In the genomic region with DNA sequence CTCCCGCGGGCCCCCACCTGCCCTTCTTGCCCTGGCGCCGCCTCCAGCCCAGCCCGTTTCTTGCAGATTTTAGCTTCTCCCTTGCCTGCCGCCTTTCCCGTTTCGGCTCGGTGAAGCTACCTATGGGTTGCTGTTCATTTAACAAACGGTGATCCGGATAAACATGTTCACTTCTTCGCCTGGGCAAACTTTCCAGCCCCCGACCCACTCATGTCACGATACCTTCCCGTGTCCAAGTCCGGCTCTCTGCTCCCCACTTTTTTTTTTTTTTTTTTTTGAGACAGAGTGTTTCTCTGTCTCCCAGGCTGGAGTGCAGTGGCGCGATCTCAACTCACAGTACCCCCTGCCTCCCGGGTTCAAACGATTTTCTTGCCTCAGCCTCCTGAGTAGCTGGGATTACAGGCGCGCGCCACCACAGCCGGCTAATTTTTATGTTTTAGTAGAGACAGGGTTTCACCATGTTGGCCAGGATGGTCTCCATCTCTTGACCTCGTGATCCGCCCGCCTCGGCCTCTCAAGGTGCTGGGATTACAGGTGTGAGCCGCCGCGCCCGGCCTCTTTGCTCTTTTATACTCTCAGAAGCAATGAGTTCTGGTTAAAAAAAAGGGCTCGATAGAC, we compare ENCODE assay signal across 8 cellular contexts. TPM values are rescaled to one million over a fixed set of nuclear protein-coding genes. Genes with fewer than 3 reads are reported as not detected.
DNase-seq lines count a peak whose midpoint lies in the region; TF ChIP-seq lines count a peak whose summit lies in the region.

No MANE protein-coding gene starts in this region.

- H3K27me3 ChIP-seq in iPS DF 6.9 (ENCODE audit: control insufficient read depth, insufficient read depth, low read length) = no peaks in the 10 kb centered on the region
- no peaks in the 10 kb centered on the region for H3K27me3 ChIP-seq in spleen (replicated peaks in 1 of 7)

- POLR2A ChIA-PET in HEK293T (lab: Yijun Ruan, JAX) = interaction anchor here (0.7 to 2.1 kb wide), 21 partner anchors 7 to 738 kb away, joined by 3 to 18 read pairs (median 4); no protein-coding TSS in a partner anchor

- no peaks in the 10 kb centered on the region for H3K27me3 Mint-ChIP-seq in activated naive CD8-positive, alpha-beta T cell treated with anti-CD3 and anti-CD28 coated beads for 36 hours

- H3K4me3 Mint-ChIP-seq in activated naive CD8-positive, alpha-beta T cell treated with anti-CD3 and anti-CD28 coated beads for 36 hours = peak overlapping the region; percentile 83

- WGBS in iPS DF 6.9 (ENCODE audit: insufficient coverage, insufficient read length) = no CpG with 5 or more reads among the region's 33 CpGs
- 39 to 46% (median 42%) methylated on average over 33 of the region's 33 CpGs for WGBS in spleen, 5 donors

- H3K4me1 ChIP-seq in iPS DF 6.9 (ENCODE audit: control insufficient read depth, insufficient read depth, low read length) (peaks cover 1% of the 10 kb centered on the region; the same call in 1 of the 2 replicates), spleen (peaks cover 5 to 51% (median 29%) of the 10 kb centered on the region in 6 donors)

- DNase-seq in HEK293T (ENCODE audit: extremely low spot score) (no peak), iPS DF 6.9 (ENCODE audit: low read depth, low spot score) (no peak), spleen (peak; percentile 83), GM19240 (ENCODE audit: insufficient read length, low spot score) (no peak), DMS153 treated with DMSO at 0.1 percent for 48 hours (lab: John Stamatoyannopoulos, UW; ENCODE audit: unreplicated experiment) (no peak), SIG-M5 (lab: John Stamatoyannopoulos, UW) (no peak), iPS-NIHi11 (ENCODE audit: low spot score) (no peak)
- DNase-seq in activated naive CD8-positive, alpha-beta T cell treated with anti-CD3 and anti-CD28 coated beads for 36 hours = no peak

- no peaks in the 10 kb centered on the region for H3K36me3 Mint-ChIP-seq in activated naive CD8-positive, alpha-beta T cell treated with anti-CD3 and anti-CD28 coated beads for 36 hours

- H3K9me3 Mint-ChIP-seq in activated naive CD8-positive, alpha-beta T cell treated with anti-CD3 and anti-CD28 coated beads for 36 hours = no peaks in the 10 kb centered on the region

- H3K4me3 ChIP-seq in iPS DF 6.9 (ENCODE audit: low read length) (peak overlapping the region; percentile 1; the same call in 1 of the 2 replicates), spleen (peak overlapping the region; percentile 26 to 72 (median 54))

- H3K9me3 ChIP-seq in iPS DF 6.9 (ENCODE audit: control insufficient read depth, insufficient read depth, low read length) (no peaks in the 10 kb centered on the region), spleen (no peaks in the 10 kb centered on the region)

- peaks cover 18% of the 10 kb centered on the region for H3K4me1 Mint-ChIP-seq in activated naive CD8-positive, alpha-beta T cell treated with anti-CD3 and anti-CD28 coated beads for 36 hours

- no peak for TF ChIP-seq CTCF in spleen (IDR thresholded peaks at IDR 0.05 in 8 of 11, conservative IDR thresholded peaks at IDR 0.05 in 3 of 11)

- H3K27ac ChIP-seq in iPS DF 6.9 (ENCODE audit: low read length) = no peak overlapping the region
- peak overlapping the region; percentile 96 to 100 (median 99) for H3K27ac ChIP-seq in spleen

- H3K27ac Mint-ChIP-seq in activated naive CD8-positive, alpha-beta T cell treated with anti-CD3 and anti-CD28 coated beads for 36 hours = peak overlapping the region; percentile 97

- TF ChIP-seq POLR2A in spleen (IDR thresholded peaks at IDR 0.05) = no peak

- no peaks in the 10 kb centered on the region for H3K36me3 ChIP-seq in iPS DF 6.9 (ENCODE audit: control insufficient read depth, insufficient read depth, low read length)
- no peaks in the 10 kb centered on the region for H3K36me3 ChIP-seq in spleen

- CTCF ChIA-PET in HEK293T (lab: Yijun Ruan, JAX) = interaction anchor here (1.1 kb wide), 1 partner anchor 69 kb away, joined by 4 read pairs; no protein-coding TSS in a partner anchor

- intact Hi-C loops in spleen (cut with DNase I; ENCODE audit: low total_unique reads) = no loop called here

TF ChIP-seq in HEK293T, 16 proteins besides CTCF, POLR2A, EP300 and RAD21:
- TF ChIP-seq ELF4 (IDR thresholded peaks at IDR 0.05) (no peak), SP1 (IDR thresholded peaks at IDR 0.05) (no peak), ZNF384 (IDR thresholded peaks at IDR 0.05) (peak; percentile 80), CTBP1 (IDR thresholded peaks at IDR 0.05; ENCODE audit: borderline replicate concordance) (no peak), NFRKB (IDR thresholded peaks at IDR 0.05) (no peak)

RNA-seq across cellular contexts. Expression of a gene that starts 1.0 kb away (rescaled TPM):
- total RNA-seq in activated naive CD8-positive, alpha-beta T cell treated with anti-CD3 and anti-CD28 coated beads for 36 hours = 1 to 10 TPM; 2.1 to 2.5 TPM
- total RNA-seq in spleen = 10 to 100 TPM; 10.3 to 23.1 (median 16.6) TPM
- polyA plus RNA-seq in spleen = 1 to 10 TPM; 4.4 to 7.1 (median 6.2) TPM
